1 cellular context compared by ENCODE assay signal in the genomic region with DNA sequence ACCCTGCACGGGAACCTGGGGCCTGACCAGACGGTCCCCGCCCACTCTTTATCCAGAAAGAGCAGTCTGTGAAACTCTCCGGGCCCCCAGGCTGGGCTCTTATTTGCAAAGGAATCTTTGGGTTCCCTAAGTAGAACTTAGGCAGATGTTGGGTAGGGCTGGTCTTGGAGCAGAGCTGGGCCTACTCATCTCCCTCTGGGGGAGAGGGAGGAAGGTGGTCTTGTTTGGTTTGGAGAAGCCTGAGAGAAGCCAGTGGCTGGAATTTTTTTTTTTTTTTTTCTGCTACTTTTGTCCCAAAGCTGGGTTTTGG.
TF ChIP-seq lines count a peak whose summit lies in the region.

No MANE protein-coding gene starts in this region.

TF ChIP-seq in SK-N-SH, 30 proteins besides CTCF, POLR2A, EP300 and RAD21 (continued from another document):
- TF ChIP-seq, protein P1, sequence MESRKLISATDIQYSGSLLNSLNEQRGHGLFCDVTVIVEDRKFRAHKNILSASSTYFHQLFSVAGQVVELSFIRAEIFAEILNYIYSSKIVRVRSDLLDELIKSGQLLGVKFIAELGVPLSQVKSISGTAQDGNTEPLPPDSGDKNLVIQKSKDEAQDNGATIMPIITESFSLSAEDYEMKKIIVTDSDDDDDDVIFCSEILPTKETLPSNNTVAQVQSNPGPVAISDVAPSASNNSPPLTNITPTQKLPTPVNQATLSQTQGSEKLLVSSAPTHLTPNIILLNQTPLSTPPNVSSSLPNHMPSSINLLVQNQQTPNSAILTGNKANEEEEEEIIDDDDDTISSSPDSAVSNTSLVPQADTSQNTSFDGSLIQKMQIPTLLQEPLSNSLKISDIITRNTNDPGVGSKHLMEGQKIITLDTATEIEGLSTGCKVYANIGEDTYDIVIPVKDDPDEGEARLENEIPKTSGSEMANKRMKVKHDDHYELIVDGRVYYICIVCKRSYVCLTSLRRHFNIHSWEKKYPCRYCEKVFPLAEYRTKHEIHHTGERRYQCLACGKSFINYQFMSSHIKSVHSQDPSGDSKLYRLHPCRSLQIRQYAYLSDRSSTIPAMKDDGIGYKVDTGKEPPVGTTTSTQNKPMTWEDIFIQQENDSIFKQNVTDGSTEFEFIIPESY (IDR thresholded peaks at IDR 0.05; ENCODE audit: borderline replicate concordance, low read depth): no peak
